ENCODE assay signal across 8 cellular contexts in genomic region chr6:87066449-87067288, GRCh38. TPM values are rescaled to one million over a fixed set of nuclear protein-coding genes. Genes with fewer than 3 reads are reported as not detected.
DNase-seq lines count a peak whose midpoint lies in the region; ATAC-seq, FAIRE-seq and TF ChIP-seq lines count a peak whose summit lies in the region.

No MANE protein-coding gene starts in this region.

- CTCF ChIA-PET in Panc1 (lab: Charles Lee), result interaction anchor here (0.6 to 1.4 kb wide), 8 partner anchors 12 to 936 kb away, joined by 3 to 17 read pairs (median 7); no protein-coding TSS in a partner anchor
- CTCF ChIA-PET in K562 (lab: Yijun Ruan, JAX; ENCODE audit: low intra/inter-chr PET ratio), result interaction anchor here (0.6 to 1.9 kb wide), 15 partner anchors 13 to 1805 kb away, joined by 3 to 8 read pairs (median 4); partner anchors contain the start of gene ZNF292

- H3K9me1 ChIP-seq in K562 (ENCODE audit: control insufficient read depth, insufficient read depth, low read length), result no peaks in the 10 kb centered on the region

- H4K20me1 ChIP-seq in Karpas-422 (ENCODE audit: insufficient read depth, low read depth, low read length) (no peaks in the 10 kb centered on the region), K562 (replicated peaks; ENCODE audit: control insufficient read depth, insufficient read depth, low read length) (no peaks in the 10 kb centered on the region)

- H3K9ac ChIP-seq in Karpas-422 (ENCODE audit: low read length) (peak overlapping the region; percentile 38; the same call in 1 of the 2 replicates), K562 (ENCODE audit: insufficient read depth in 1 of 2, low read depth in 2 of 2, low read length in 2 of 2) (no peak overlapping the region)

- H3K27ac ChIP-seq in Karpas-422 (ENCODE audit: low read length), result no peak overlapping the region
- no peak overlapping the region for H3K27ac ChIP-seq in Panc1 (ENCODE audit: low read length)
- H3K27ac ChIP-seq in K562 (ENCODE audit: extremely low read depth, low read depth, low read length), result no peak overlapping the region

- no peaks in the 10 kb centered on the region for H3K79me2 ChIP-seq in Karpas-422 (ENCODE audit: low read length)
- H3K79me2 ChIP-seq in K562 (ENCODE audit: control insufficient read depth, insufficient read depth, low read length), result no peaks in the 10 kb centered on the region

- in situ Hi-C loops in Panc1 (cut with HindIII; ENCODE audit: low pct_unique_long_range_greater_than_20kb, low sequenced_read_pairs), result no loop called here
- in situ Hi-C loops in K562 (cut with MboI), result loop anchor here (10.0 kb wide), 1 partner anchor 328 kb away; no protein-coding TSS in a partner anchor

- H2AFZ ChIP-seq in Karpas-422 (ENCODE audit: low read length) (peak overlapping the region; percentile 30; the same call in 1 of the 2 replicates), K562 (ENCODE audit: low read depth, low read length) (no peak overlapping the region)

- 19% methylated on average over 7 of the region's 7 CpGs for WGBS in K562 (ENCODE audit: insufficient coverage, low coverage, missing lambda C conversion rate)

- H3K9me2 ChIP-seq in Karpas-422 (replicated peaks; ENCODE audit: insufficient read depth, low read length), result no peaks in the 10 kb centered on the region

- H3K9me3 ChIP-seq in Karpas-422 (ENCODE audit: low read length) (no peaks in the 10 kb centered on the region), Panc1 (ENCODE audit: control insufficient read depth, insufficient read depth, low read depth, low read length) (no peaks in the 10 kb centered on the region), K562 (replicated peaks; ENCODE audit: control insufficient read depth, insufficient read depth, low read depth, low read length) (no peaks in the 10 kb centered on the region)

- H3K4me2 ChIP-seq in Karpas-422 (ENCODE audit: low read depth, low read length, poor library complexity, severe bottlenecking), result peak overlapping the region; percentile 72
- no peak overlapping the region for H3K4me2 ChIP-seq in K562 (ENCODE audit: insufficient read depth, low read length)

- peak overlapping the region; percentile 56 for H3K4me3 ChIP-seq in Karpas-422 (ENCODE audit: low read length)
- H3K4me3 ChIP-seq in Panc1 (ENCODE audit: low read depth in 2 of 2, low read length in 2 of 2), result no peak overlapping the region
- no peak overlapping the region for H3K4me3 ChIP-seq in K562

- no TSS peak for BruUV-seq in Panc1 (replicated peaks; lab: Mats Ljungman, UMichigan)
- no TSS peak for BruUV-seq in K562 (replicated peaks; lab: Mats Ljungman, UMichigan)

- no peak for TF ChIP-seq EP300 in K562 (IDR thresholded peaks at IDR 0.05; ENCODE audit: low read length)

- intact Hi-C loops in Panc1 (cut with micrococcal nuclease; ENCODE audit: unreplicated experiment) (loop anchor here (5.0 kb wide), 1 partner anchor 326 kb away; no protein-coding TSS in a partner anchor), K562 (cut with micrococcal nuclease) (loop anchor here (1.0 to 5.0 kb wide), 3 partner anchors 210 to 325 kb away; partner anchors contain the start of gene SMIM8)

- POLR2A ChIA-PET in Panc1 (lab: Charles Lee) (no interaction called here), K562 (lab: Yijun Ruan, JAX) (no interaction called here)

- H3K4me1 ChIP-seq in Karpas-422 (ENCODE audit: low read length), result peaks cover 7% of the 10 kb centered on the region
- H3K4me1 ChIP-seq in Panc1 (ENCODE audit: control insufficient read depth, insufficient read depth, low read length), result no peaks in the 10 kb centered on the region
- H3K4me1 ChIP-seq in K562 (replicated peaks in 1 of 2; ENCODE audit: control insufficient read depth in 2 of 2, insufficient read depth in 2 of 2, low read length in 2 of 2), result no peaks in the 10 kb centered on the region; a peak in 1 of 5 replicates

- TF ChIP-seq POLR2A in K562 (conservative IDR thresholded peaks at IDR 0.05), result no peak

- TF ChIP-seq CTCF in Panc1 (IDR thresholded peaks at IDR 0.05), result peak; percentile 68; the same call in 1 of the 2 replicates
- TF ChIP-seq CTCF in K562 (IDR thresholded peaks at IDR 0.05 in 2 of 3, conservative IDR thresholded peaks at IDR 0.05 in 1 of 3; ENCODE audit: insufficient read depth in 2 of 3, low read depth in 1 of 3, low read length in 3 of 3), result peak; percentile 50 to 86 (median 57); a peak in 5 of 6 replicates

- peak; percentile 7 for DNase-seq in activated T-cell treated with anti-CD3 and anti-CD28 coated beads for 24 hours (ENCODE audit: low read depth)
- DNase-seq in activated T-cell treated with anti-CD3 and anti-CD28 coated beads for 4 hours, result no peak
- DNase-seq in Karpas-422, result peak; percentile 86
- peak; percentile 30 for DNase-seq in Panc1 (ENCODE audit: low read depth, low spot score)
- peak; percentile 31 to 69 (median 40) for DNase-seq in K562 (ENCODE audit: extremely low read depth in 1 of 4, low spot score in 3 of 4)
- DNase-seq in kidney tubule cell (ENCODE audit: low spot score), result peak; percentile 61
- peak; percentile 51 for DNase-seq in stimulated activated CD8-positive, alpha-beta memory T cell treated with anti-CD3 and anti-CD28 coated beads, Interleukin-4, amount 100 ng/mL, for 48 hours

- H3K36me3 ChIP-seq in Karpas-422 (ENCODE audit: insufficient read depth, low read length) (no peaks in the 10 kb centered on the region), Panc1 (ENCODE audit: control insufficient read depth, insufficient read depth, low read length) (no peaks in the 10 kb centered on the region), K562 (ENCODE audit: control insufficient read depth, insufficient read depth, low read length) (no peaks in the 10 kb centered on the region)

- ATAC-seq in Panc1 (no peak), K562 (0 out of 3 replicates have a peak, but pooled peaks have one; percentile 40), HG03460 (IDR thresholded peaks at IDR 0.05; ENCODE audit: unreplicated experiment) (no peak)

- H3K27me3 ChIP-seq in Karpas-422 (ENCODE audit: low read length), result no peaks in the 10 kb centered on the region
- peaks cover 11% of the 10 kb centered on the region; the same call in 1 of the 2 replicates for H3K27me3 ChIP-seq in Panc1 (ENCODE audit: control insufficient read depth, insufficient read depth, low read length)
- H3K27me3 ChIP-seq in K562 (ENCODE audit: control insufficient read depth in 2 of 2, insufficient read depth in 2 of 2, low read length in 2 of 2), result no peaks in the 10 kb centered on the region

- peak; percentile 69 to 86 for TF ChIP-seq RAD21 in K562 (CRISPR knock-in tag; conservative IDR thresholded peaks at IDR 0.05 in 1 of 2, IDR thresholded peaks at IDR 0.05 in 1 of 2)

- FAIRE-seq in K562 (lab: Jason Lieb, UNC), result peak; percentile 69

TF ChIP-seq in K562, 482 proteins besides CTCF, POLR2A, EP300 and RAD21 (continues in another document):
- TF ChIP-seq ARID3A (IDR thresholded peaks at IDR 0.05; ENCODE audit: borderline replicate concordance, low read depth, low read length) (0 out of 2 replicates have a peak, but pooled peaks have one; percentile 24), NCOR1 (IDR thresholded peaks at IDR 0.05) (no peak), MBD1 (CRISPR knock-in tag; IDR thresholded peaks at IDR 0.05) (0 out of 2 replicates have a peak, but pooled peaks have one; percentile 30)

RNA-seq across cellular contexts. Expression of gene CGA, which starts 28.2 kb away (rescaled TPM):
- total RNA-seq in Karpas-422 (2014; rRNA removed; shearing (Covaris generic); ENCODE audit: low replicate concordance), result not detected in 2 replicates
- total RNA-seq in Panc1 (2021; ENCODE audit: unreplicated experiment), result not detected
- polyA plus RNA-seq in Panc1 (2012; ENCODE audit: insufficient read length), result not detected
- not detected in 2 replicates for total RNA-seq in K562 (2011; cell fraction: chromatin; rRNA removed; ENCODE audit: low replicate concordance)
- total RNA-seq in K562 (2011; cell fraction: nucleolus; rRNA removed), result not detected in 2 replicates
- not detected in 2 replicates for total RNA-seq in K562 (2011; cell fraction: nucleoplasm; rRNA removed)
- total RNA-seq in K562 (2014; rRNA removed), result not detected in 2 replicates
- not detected in 2 replicates for total RNA-seq in K562 (2014; rRNA removed; fragmentation: Illumina TruSeq; extraction: Trizol)
- total RNA-seq in K562 (2015; rRNA removed; fragmentation: Illumina TruSeq; extraction: Trizol), result not detected in 2 replicates
- not detected in 2 replicates for total RNA-seq in K562 (2021)
- polyA plus RNA-seq in K562 (2011; rRNA removed), result not detected in 2 replicates
- not detected in 2 replicates for polyA plus RNA-seq in K562 (2011; cell fraction: cytosol; rRNA removed)
- polyA plus RNA-seq in K562 (2011; cell fraction: nucleus; rRNA removed), result not detected in 2 replicates
- not detected in 2 replicates for polyA plus RNA-seq in K562 (2012)
- polyA plus RNA-seq in K562 (2014; fragmentation: Illumina TruSeq; extraction: Trizol), result 0.13 TPM in 1 of 2 replicates, not detected in the other
- under 1 TPM in 1 of 2 experiments, not detected in 1; 0.24 TPM for polyA plus RNA-seq in K562 (2014; fragmentation: Nextera tagmentation; extraction: Ambion mirVana)
- not detected in 2 replicates for polyA plus RNA-seq in K562 (2014; rRNA removed)
- polyA minus RNA-seq in K562 (2011; rRNA and poly(A)+ RNA removed), result 0.39 TPM in 1 of 2 replicates, not detected in the other
- 4.0 and 10.6 TPM in 2 replicates for polyA minus RNA-seq in K562 (2011; cell fraction: cytosol; rRNA and poly(A)+ RNA removed)
- 1.6 and 2.1 TPM in 2 replicates for polyA minus RNA-seq in K562 (2011; cell fraction: nucleus; rRNA and poly(A)+ RNA removed)
